1 cellular context compared by ENCODE assay signal in the genomic region with DNA sequence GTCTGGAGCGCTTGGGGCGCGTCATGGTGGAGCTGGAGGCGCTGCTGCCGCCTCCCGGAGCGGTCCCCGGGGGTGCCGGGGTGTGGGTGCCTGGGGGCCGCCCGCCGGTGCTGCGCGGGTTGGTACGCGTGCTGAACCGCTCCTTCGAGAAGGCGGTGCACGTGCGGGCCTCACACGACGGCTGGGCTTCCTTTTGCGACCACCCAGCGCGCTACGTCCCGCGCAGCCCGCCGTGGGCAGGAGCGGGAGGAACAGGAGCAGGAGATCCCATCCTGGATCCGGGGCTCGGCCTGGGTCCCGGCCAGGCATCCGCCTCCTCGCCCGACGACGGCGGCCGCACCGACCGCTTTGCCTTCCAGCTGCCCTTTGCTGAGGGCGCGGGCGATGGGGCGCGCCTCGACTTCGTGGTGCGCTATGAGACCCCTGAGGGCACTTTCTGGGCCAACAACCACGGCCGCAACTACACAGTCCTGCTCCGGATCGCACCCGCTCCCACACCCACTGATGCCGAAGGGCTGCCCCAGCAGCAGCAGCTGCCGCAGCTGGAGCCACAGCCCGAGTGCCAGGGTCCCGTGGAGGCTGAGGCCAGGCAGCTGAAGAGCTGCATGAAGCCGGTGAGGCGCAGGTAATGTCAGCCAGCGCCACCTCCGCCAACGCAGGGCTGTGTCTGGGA.
A peak's percentile ranks its signal among the peaks of the same experiment; 100 is the strongest.
TF ChIP-seq lines count a peak whose summit lies in the region.

No MANE protein-coding gene starts in this region.

TF ChIP-seq in HepG2, 621 proteins besides CTCF, POLR2A, EP300 and RAD21:
- TF ChIP-seq SNAI1 (CRISPR knock-in tag; IDR thresholded peaks at IDR 0.05; ENCODE audit: borderline replicate concordance) (no peak), PRPF4 (IDR thresholded peaks at IDR 0.05; ENCODE audit: low read depth, low read length, poor library complexity, severe bottlenecking) (peak; percentile 41), NFKB2 (CRISPR knock-in tag; IDR thresholded peaks at IDR 0.05; ENCODE audit: borderline replicate concordance) (no peak), RBFOX2 (IDR thresholded peaks at IDR 0.05; ENCODE audit: low read depth, low read length) (peak; percentile 79), ZNF230 (CRISPR knock-in tag; IDR thresholded peaks at IDR 0.05) (no peak), ATF7-NPFF (CRISPR knock-in tag; IDR thresholded peaks at IDR 0.05; ENCODE audit: low read depth) (peak; percentile 23; the same call in 1 of the 2 replicates), IKZF4 (CRISPR knock-in tag; IDR thresholded peaks at IDR 0.05; ENCODE audit: borderline replicate concordance, low read depth, not compliant biosample characterization) (peak; percentile 34), AGO2 (optimal IDR thresholded peaks at IDR 0.05; ENCODE audit: low read depth, low read length) (peak; percentile 83), GPN1 (CRISPR knock-in tag; IDR thresholded peaks at IDR 0.05; ENCODE audit: borderline replicate concordance) (no peak), GFI1 (CRISPR knock-in tag; IDR thresholded peaks at IDR 0.05; ENCODE audit: borderline replicate concordance) (no peak), ZBTB38 (CRISPR knock-in tag; IDR thresholded peaks at IDR 0.05) (peak; percentile 100)
- TF ChIP-seq, protein P1, sequence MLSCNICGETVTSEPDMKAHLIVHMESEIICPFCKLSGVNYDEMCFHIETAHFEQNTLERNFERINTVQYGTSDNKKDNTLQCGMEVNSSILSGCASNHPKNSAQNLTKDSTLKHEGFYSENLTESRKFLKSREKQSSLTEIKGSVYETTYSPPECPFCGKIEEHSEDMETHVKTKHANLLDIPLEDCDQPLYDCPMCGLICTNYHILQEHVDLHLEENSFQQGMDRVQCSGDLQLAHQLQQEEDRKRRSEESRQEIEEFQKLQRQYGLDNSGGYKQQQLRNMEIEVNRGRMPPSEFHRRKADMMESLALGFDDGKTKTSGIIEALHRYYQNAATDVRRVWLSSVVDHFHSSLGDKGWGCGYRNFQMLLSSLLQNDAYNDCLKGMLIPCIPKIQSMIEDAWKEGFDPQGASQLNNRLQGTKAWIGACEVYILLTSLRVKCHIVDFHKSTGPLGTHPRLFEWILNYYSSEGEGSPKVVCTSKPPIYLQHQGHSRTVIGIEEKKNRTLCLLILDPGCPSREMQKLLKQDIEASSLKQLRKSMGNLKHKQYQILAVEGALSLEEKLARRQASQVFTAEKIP (CRISPR knock-in tag; IDR thresholded peaks at IDR 0.05; ENCODE audit: borderline replicate concordance): no peak
- TF ChIP-seq, protein P2, sequence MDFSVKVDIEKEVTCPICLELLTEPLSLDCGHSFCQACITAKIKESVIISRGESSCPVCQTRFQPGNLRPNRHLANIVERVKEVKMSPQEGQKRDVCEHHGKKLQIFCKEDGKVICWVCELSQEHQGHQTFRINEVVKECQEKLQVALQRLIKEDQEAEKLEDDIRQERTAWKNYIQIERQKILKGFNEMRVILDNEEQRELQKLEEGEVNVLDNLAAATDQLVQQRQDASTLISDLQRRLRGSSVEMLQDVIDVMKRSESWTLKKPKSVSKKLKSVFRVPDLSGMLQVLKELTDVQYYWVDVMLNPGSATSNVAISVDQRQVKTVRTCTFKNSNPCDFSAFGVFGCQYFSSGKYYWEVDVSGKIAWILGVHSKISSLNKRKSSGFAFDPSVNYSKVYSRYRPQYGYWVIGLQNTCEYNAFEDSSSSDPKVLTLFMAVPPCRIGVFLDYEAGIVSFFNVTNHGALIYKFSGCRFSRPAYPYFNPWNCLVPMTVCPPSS (IDR thresholded peaks at IDR 0.05): no peak
- TF ChIP-seq, protein P3, sequence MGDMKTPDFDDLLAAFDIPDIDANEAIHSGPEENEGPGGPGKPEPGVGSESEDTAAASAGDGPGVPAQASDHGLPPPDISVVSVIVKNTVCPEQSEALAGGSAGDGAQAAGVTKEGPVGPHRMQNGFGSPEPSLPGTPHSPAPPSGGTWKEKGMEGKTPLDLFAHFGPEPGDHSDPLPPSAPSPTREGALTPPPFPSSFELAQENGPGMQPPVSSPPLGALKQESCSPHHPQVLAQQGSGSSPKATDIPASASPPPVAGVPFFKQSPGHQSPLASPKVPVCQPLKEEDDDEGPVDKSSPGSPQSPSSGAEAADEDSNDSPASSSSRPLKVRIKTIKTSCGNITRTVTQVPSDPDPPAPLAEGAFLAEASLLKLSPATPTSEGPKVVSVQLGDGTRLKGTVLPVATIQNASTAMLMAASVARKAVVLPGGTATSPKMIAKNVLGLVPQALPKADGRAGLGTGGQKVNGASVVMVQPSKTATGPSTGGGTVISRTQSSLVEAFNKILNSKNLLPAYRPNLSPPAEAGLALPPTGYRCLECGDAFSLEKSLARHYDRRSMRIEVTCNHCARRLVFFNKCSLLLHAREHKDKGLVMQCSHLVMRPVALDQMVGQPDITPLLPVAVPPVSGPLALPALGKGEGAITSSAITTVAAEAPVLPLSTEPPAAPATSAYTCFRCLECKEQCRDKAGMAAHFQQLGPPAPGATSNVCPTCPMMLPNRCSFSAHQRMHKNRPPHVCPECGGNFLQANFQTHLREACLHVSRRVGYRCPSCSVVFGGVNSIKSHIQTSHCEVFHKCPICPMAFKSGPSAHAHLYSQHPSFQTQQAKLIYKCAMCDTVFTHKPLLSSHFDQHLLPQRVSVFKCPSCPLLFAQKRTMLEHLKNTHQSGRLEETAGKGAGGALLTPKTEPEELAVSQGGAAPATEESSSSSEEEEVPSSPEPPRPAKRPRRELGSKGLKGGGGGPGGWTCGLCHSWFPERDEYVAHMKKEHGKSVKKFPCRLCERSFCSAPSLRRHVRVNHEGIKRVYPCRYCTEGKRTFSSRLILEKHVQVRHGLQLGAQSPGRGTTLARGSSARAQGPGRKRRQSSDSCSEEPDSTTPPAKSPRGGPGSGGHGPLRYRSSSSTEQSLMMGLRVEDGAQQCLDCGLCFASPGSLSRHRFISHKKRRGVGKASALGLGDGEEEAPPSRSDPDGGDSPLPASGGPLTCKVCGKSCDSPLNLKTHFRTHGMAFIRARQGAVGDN (CRISPR knock-in tag; IDR thresholded peaks at IDR 0.05): peak; percentile 81
